Comparison of ENCODE assay signal across 8 cellular contexts in genomic region chr15:92906563-92907081, GRCh38. TPM values are rescaled to one million over a fixed set of nuclear protein-coding genes. Genes with fewer than 3 reads are reported as not detected.
DNase-seq lines count a peak whose midpoint lies in the region; ATAC-seq and TF ChIP-seq lines count a peak whose summit lies in the region.

No MANE protein-coding gene starts in this region.

- peak overlapping the region; percentile 84 for H3K27ac ChIP-seq in OCI-LY1 (ENCODE audit: low read depth, low read length, poor library complexity, severe bottlenecking)

- TF ChIP-seq CTCF in GM12864 (IDR thresholded peaks at IDR 0.05; ENCODE audit: low read depth, low read length, missing control alignments) (no peak), OCI-LY1 (IDR thresholded peaks at IDR 0.05; ENCODE audit: low read length) (no peak), brain (conservative IDR thresholded peaks at IDR 0.05) (no peak), mucosa of descending colon (IDR thresholded peaks at IDR 0.05) (no peak)

- H3K9me3 ChIP-seq in OCI-LY1 (ENCODE audit: low read length) (no peaks in the 10 kb centered on the region), mucosa of descending colon (no peaks in the 10 kb centered on the region)

- peaks cover 97% of the 10 kb centered on the region for H3K79me2 ChIP-seq in OCI-LY1 (ENCODE audit: insufficient read depth, low read length)

- peaks cover 15% of the 10 kb centered on the region for H3K27me3 Mint-ChIP-seq in brain

- no peaks in the 10 kb centered on the region for H4K20me1 ChIP-seq in OCI-LY1 (ENCODE audit: insufficient read depth, low read length)

- H3K36me3 ChIP-seq in OCI-LY1 (ENCODE audit: insufficient read depth, low read length) (peaks cover 60% of the 10 kb centered on the region), mucosa of descending colon (ENCODE audit: low read depth) (no peaks in the 10 kb centered on the region)

- H3K9me3 Mint-ChIP-seq in brain, result peaks cover 0 to 2% (median 2%) of the 10 kb centered on the region in 5 experiments

- no peaks in the 10 kb centered on the region for H3K27me3 ChIP-seq in OCI-LY1 (ENCODE audit: insufficient read depth, low read length)

- peaks cover 81% of the 10 kb centered on the region for H3K4me1 ChIP-seq in OCI-LY1 (ENCODE audit: insufficient read depth, low read length, severe bottlenecking)
- peaks cover 43% of the 10 kb centered on the region for H3K4me1 ChIP-seq in mucosa of descending colon (ENCODE audit: low read depth)

- no peaks in the 10 kb centered on the region for H3F3A ChIP-seq in OCI-LY1 (ENCODE audit: insufficient read depth, low read length)

- intact Hi-C loops in mucosa of descending colon (cut with DNase I, micrococcal nuclease), result no loop called here

- H3K9me2 ChIP-seq in OCI-LY1 (ENCODE audit: low read depth, low read length), result no peaks in the 10 kb centered on the region

- peaks cover 50% of the 10 kb centered on the region for H3K36me3 Mint-ChIP-seq in brain

- peak overlapping the region; percentile 75; the same call in 1 of the 2 replicates for H3K9ac ChIP-seq in OCI-LY1 (ENCODE audit: low read length)

- H3K27ac Mint-ChIP-seq in brain, result peak overlapping the region; percentile 62 to 100 (median 99)

- H3K4me3 Mint-ChIP-seq in brain, result peak overlapping the region; percentile 91 to 100 (median 95)

- no peak overlapping the region for H2AFZ ChIP-seq in OCI-LY1 (ENCODE audit: low read length)

- peak overlapping the region; percentile 89 for H3K4me2 ChIP-seq in OCI-LY1 (ENCODE audit: low read length)

- DNase-seq in GM12864 (ENCODE audit: low read depth), result no peak
- DNase-seq in mucosa of descending colon, result no peak
- no peak for DNase-seq in GM03348 (ENCODE audit: low spot score)
- no peak for DNase-seq in DMS153 (lab: John Stamatoyannopoulos, UW)
- DNase-seq in cerebellum (ENCODE audit: low spot score), result no peak

- H3K4me1 Mint-ChIP-seq in brain, result peaks cover 85% of the 10 kb centered on the region

- ATAC-seq in GM21737 (IDR thresholded peaks at IDR 0.05; ENCODE audit: unreplicated experiment), result peak; percentile 36
- peak; percentile 45 for ATAC-seq in mucosa of descending colon

- H3K4me3 ChIP-seq in GM12864 (ENCODE audit: low read depth, low read length) (peak overlapping the region; percentile 19; the same call in 1 of the 2 replicates), OCI-LY1 (ENCODE audit: low read depth, low read length, poor library complexity, severe bottlenecking) (peak overlapping the region; percentile 74), mucosa of descending colon (no peak overlapping the region)

RNA-seq across cellular contexts. Expression of gene CHD2, which starts 6.5 kb away (rescaled TPM):
- polyA plus RNA-seq in brain (ENCODE audit: insufficient read depth, low read depth, low replicate concordance), result 28.2 TPM
- 100 to 1,000 TPM in 2 of 3 donors, 10 to 100 TPM in 1; 86.2 to 128 (median 110) TPM for total RNA-seq in mucosa of descending colon
- total RNA-seq in cerebellum, result 198 TPM
